ENCODE assay signal across 26 cellular contexts in genomic region chr4:122953924-122954323, GRCh38. TPM values are rescaled to one million over a fixed set of nuclear protein-coding genes. Genes with fewer than 3 reads are reported as not detected.
A peak's percentile ranks its signal among the peaks of the same experiment; 100 is the strongest.
DNase-seq lines count a peak whose midpoint lies in the region; ATAC-seq, FAIRE-seq and TF ChIP-seq lines count a peak whose summit lies in the region.
"Had no signal": no experiment of that assay in that cellular context is flagged by ENCODE, and none has a peak within 500 bp of the region (broad histone marks: within the 10 kb centered on the region; RNA-seq: fewer than 3 reads in every experiment).

No MANE protein-coding gene starts in this region.

- no peak overlapping the region for H3K27ac ChIP-seq in GM23338 (ENCODE audit: low read depth)
- H3K27ac ChIP-seq in H1 (ENCODE audit: low read depth, low read length), result no peak overlapping the region
- no peak overlapping the region for H3K27ac ChIP-seq in mesenchymal stem cell (ENCODE audit: low read length, poor library complexity, severe bottlenecking)
- H3K27ac ChIP-seq: BLaER1 had no signal

- no peak overlapping the region for H4K5ac ChIP-seq in H1 (ENCODE audit: insufficient read length, low read depth, low read length)

- H3K18ac ChIP-seq in H1 (ENCODE audit: extremely low read depth, low read length), result no peak overlapping the region
- no peak overlapping the region for H3K18ac ChIP-seq in mesenchymal stem cell (ENCODE audit: low read depth in 1 of 2, low read length in 2 of 2)

- H2AFZ ChIP-seq in GM23338 (no peak overlapping the region), H1 (ENCODE audit: low read length) (no peak overlapping the region), mesenchymal stem cell (ENCODE audit: low read depth, low read length) (no peak overlapping the region)

- TF ChIP-seq EP300 in H1 (IDR thresholded peaks at IDR 0.05; ENCODE audit: borderline replicate concordance in 1 of 2, low read depth in 2 of 2, low read length in 2 of 2), result no peak

- H3K36me3 Mint-ChIP-seq in GM23338 (ENCODE audit: low read depth), result peaks cover 40% of the 10 kb centered on the region
- peaks cover 35% of the 10 kb centered on the region for H3K36me3 Mint-ChIP-seq in HFFc6 (ENCODE audit: low read depth)
- H3K36me3 Mint-ChIP-seq in naive thymus-derived CD8-positive, alpha-beta T cell, result peaks cover 14 to 71% (median 46%) of the 10 kb centered on the region in 3 donors

- CTCF ChIA-PET in H1 (lab: Charles Lee; ENCODE audit: partially characterized antibody), result interaction anchor here (0.6 to 1.9 kb wide), 10 partner anchors 8 to 407 kb away, joined by 3 to 4 read pairs (median 3); no protein-coding TSS in a partner anchor

- H3K79me1 ChIP-seq in H1 (ENCODE audit: low read depth, low read length), result no peaks in the 10 kb centered on the region
- H3K79me1 ChIP-seq in mesenchymal stem cell (replicated peaks; ENCODE audit: low read length, poor library complexity, severe bottlenecking), result peaks cover 3% of the 10 kb centered on the region

- no peak overlapping the region for H4K8ac ChIP-seq in H1 (ENCODE audit: extremely low read depth, insufficient read depth, low read length)
- no peak overlapping the region for H4K8ac ChIP-seq in mesenchymal stem cell (ENCODE audit: low read length)

- no peak for FAIRE-seq in H1 (lab: Jason Lieb, UNC)
- FAIRE-seq: A204.1, G401.6, GM12891, GM19239 had no signal

- H3K36me3 ChIP-seq in GM23338 (ENCODE audit: insufficient read depth) (no peaks in the 10 kb centered on the region; the same call in 1 of the 2 replicates), H1 (ENCODE audit: control insufficient read depth in 2 of 4, insufficient read depth in 4 of 4, low read length in 3 of 4) (peaks cover 6 to 37% (median 31%) of the 10 kb centered on the region in 4 experiments; a peak in 6 of 8 replicates), mesenchymal stem cell (ENCODE audit: control insufficient read depth in 1 of 2, insufficient read depth in 2 of 2, low read depth in 1 of 2, low read length in 2 of 2) (peaks cover 42 to 51% of the 10 kb centered on the region in 2 experiments)

- POLR2A ChIA-PET in H1 (lab: Charles Lee; ENCODE audit: partially characterized antibody), result interaction anchor here (0.8 kb wide), 1 partner anchor 337 kb away, joined by 4 read pairs; no protein-coding TSS in a partner anchor
- POLR2A ChIA-PET in naive thymus-derived CD8-positive, alpha-beta T cell (lab: Charles Lee), result no interaction called here

- no peaks in the 10 kb centered on the region for H3F3A ChIP-seq in GM23338 (replicated peaks; ENCODE audit: low read depth)

- H3K27me3 Mint-ChIP-seq in GM23338 (ENCODE audit: insufficient read depth, low read depth, poor library complexity) (peaks cover 5% of the 10 kb centered on the region), HFFc6 (ENCODE audit: insufficient read depth) (peaks cover 2% of the 10 kb centered on the region; the same call in 1 of the 2 replicates)
- no peaks in the 10 kb centered on the region for H3K27me3 Mint-ChIP-seq in naive thymus-derived CD8-positive, alpha-beta T cell
- H3K27me3 Mint-ChIP-seq: CD4-positive, alpha-beta memory T cell; CD4-positive, CD25-positive, alpha-beta regulatory T cell had no signal

- peak; percentile 19 to 53; a peak in 3 of 4 replicates for TF ChIP-seq CTCF in GM23338 (conservative IDR thresholded peaks at IDR 0.05; ENCODE audit: low read depth in 2 of 2)
- TF ChIP-seq CTCF in HFFc6 (IDR thresholded peaks at IDR 0.05), result 0 out of 2 replicates have a peak, but pooled peaks have one; percentile 8
- peak; percentile 20 to 56 (median 32); a peak in 3 of 4 replicates for TF ChIP-seq CTCF in H1 (IDR thresholded peaks at IDR 0.05; ENCODE audit: control extremely low read depth in 1 of 3, insufficient read depth in 1 of 3, low read depth in 1 of 3, low read length in 3 of 3)

- no peak for TF ChIP-seq POLR2A in H1 (IDR thresholded peaks at IDR 0.05; ENCODE audit: control extremely low read depth in 1 of 2, low read depth in 2 of 2, low read length in 2 of 2)

- H3K4me1 ChIP-seq in GM23338 (ENCODE audit: insufficient read depth), result no peaks in the 10 kb centered on the region
- H3K4me1 ChIP-seq in H1 (replicated peaks in 1 of 4; ENCODE audit: control insufficient read depth in 3 of 4, insufficient read depth in 4 of 4, low read length in 3 of 4), result no peaks in the 10 kb centered on the region
- no peaks in the 10 kb centered on the region for H3K4me1 ChIP-seq in mesenchymal stem cell (ENCODE audit: control insufficient read depth, insufficient read depth, low read depth, low read length)
- H3K4me1 ChIP-seq: BE2C, BLaER1 had no signal

- H3K27ac Mint-ChIP-seq in GM23338, result no peak overlapping the region
- no peak overlapping the region for H3K27ac Mint-ChIP-seq in HFFc6
- H3K27ac Mint-ChIP-seq in naive thymus-derived CD8-positive, alpha-beta T cell, result peak overlapping the region in 1 of 10 donors; percentile 44
- H3K27ac Mint-ChIP-seq: CD14-positive monocyte; CD4-positive, alpha-beta memory T cell; CD4-positive, CD25-positive, alpha-beta regulatory T cell; CD8-positive, alpha-beta memory T cell had no signal

- no peak overlapping the region for H3K23ac ChIP-seq in H1 (ENCODE audit: insufficient read length)
- no peak overlapping the region for H3K23ac ChIP-seq in mesenchymal stem cell (ENCODE audit: low read length in 2 of 2)

- H4K91ac ChIP-seq in H1 (replicated peaks; ENCODE audit: insufficient read length, low read length) (no peak overlapping the region), mesenchymal stem cell (ENCODE audit: low read length) (peak overlapping the region; percentile 72)

- ATAC-seq in GM23338, result peak; percentile 46
- ATAC-seq in naive thymus-derived CD8-positive, alpha-beta T cell, result no peak

- no peaks in the 10 kb centered on the region for H4K20me1 ChIP-seq in GM23338 (replicated peaks; ENCODE audit: insufficient read depth)
- peaks cover 0 to 6% of the 10 kb centered on the region in 2 experiments for H4K20me1 ChIP-seq in H1 (replicated peaks in 1 of 2; ENCODE audit: control insufficient read depth in 1 of 2, insufficient read depth in 2 of 2, low read length in 2 of 2)
- H4K20me1 ChIP-seq: BLaER1 had no signal

- H3K27me3 ChIP-seq in GM23338 (ENCODE audit: insufficient read depth) (no peaks in the 10 kb centered on the region), H1 (replicated peaks in 1 of 4; ENCODE audit: control insufficient read depth in 3 of 4, extremely low read depth in 1 of 4, insufficient read depth in 3 of 4, low read length in 3 of 4) (no peaks in the 10 kb centered on the region), mesenchymal stem cell (ENCODE audit: control insufficient read depth in 1 of 2, insufficient read depth in 1 of 2, low read length in 2 of 2) (no peaks in the 10 kb centered on the region)
- H3K27me3 ChIP-seq: BE2C, BLaER1 had no signal

- H3K4ac ChIP-seq in H1 (replicated peaks; ENCODE audit: insufficient read length, low read depth, low read length), result no peak overlapping the region
- no peak overlapping the region for H3K4ac ChIP-seq in mesenchymal stem cell (ENCODE audit: low read depth in 1 of 2, low read length in 2 of 2)

- H2BK12ac ChIP-seq in H1 (ENCODE audit: low read depth, low read length) (no peak overlapping the region), mesenchymal stem cell (ENCODE audit: low read length in 2 of 2) (no peak overlapping the region)

- H3K56ac ChIP-seq in H1 (replicated peaks; ENCODE audit: insufficient read length, low read depth, low read length), result no peak overlapping the region

- 82% methylated on average over 3 of the region's 3 CpGs; no CpG with 5 or more reads in 1 of the 2 experiments for WGBS in H1 (ENCODE audit: extremely low coverage in 1 of 2, insufficient coverage in 1 of 2, insufficient read length in 1 of 2, insufficient replicate concordance in 2 of 2, low coverage in 1 of 2, low lambda C conversion rate in 2 of 2, missing lambda C conversion rate in 1 of 2), 2 experiments
- 100% methylated on average over 2 of the region's 3 CpGs for WGBS in mesenchymal stem cell

- no peak overlapping the region for H3K14ac ChIP-seq in H1 (ENCODE audit: insufficient read length)
- peak overlapping the region in 1 of 2 experiments; percentile 37 for H3K14ac ChIP-seq in mesenchymal stem cell (ENCODE audit: low read length in 2 of 2)

- H3K4me2 ChIP-seq in GM23338 (no peak overlapping the region), H1 (ENCODE audit: insufficient read depth in 1 of 2, low read depth in 2 of 2, low read length in 2 of 2) (no peak overlapping the region), mesenchymal stem cell (ENCODE audit: low read length, poor library complexity, severe bottlenecking) (no peak overlapping the region)
- H3K4me2 ChIP-seq: BLaER1 had no signal

- no peak for DNase-seq in GM23338 (ENCODE audit: low spot score)
- no peak for DNase-seq in HFFc6
- no peak for DNase-seq in H1 (ENCODE audit: low read depth in 1 of 2, low spot score in 2 of 2)
- no peak for DNase-seq in mesenchymal stem cell
- DNase-seq in inferior parietal cortex (ENCODE audit: extremely low spot score), result no peak
- no peak for DNase-seq in naive thymus-derived CD8-positive, alpha-beta T cell
- DNase-seq in DMS79 (lab: John Stamatoyannopoulos, UW), result no peak
- DNase-seq: 8988T; ACHN; BE2C; C1 segment of cervical spinal cord; CD4-positive, alpha-beta memory T cell; CD4-positive, CD25-positive, alpha-beta regulatory T cell; CD8-positive, alpha-beta memory T cell; COR-L47; DMS 273 treated with DMSO at 0.1 percent for 48 hours; DMS153; DMS53; DMS79 treated with DMSO at 0.1 percent for 48 hours; GF-D8 had no signal

- H3K4me3 Mint-ChIP-seq in GM23338 (no peak overlapping the region), HFFc6 (no peak overlapping the region)
- H3K4me3 Mint-ChIP-seq in naive thymus-derived CD8-positive, alpha-beta T cell, result no peak overlapping the region
- H3K4me3 Mint-ChIP-seq: CD14-positive monocyte; CD4-positive, alpha-beta memory T cell; CD4-positive, CD25-positive, alpha-beta regulatory T cell; CD8-positive, alpha-beta memory T cell had no signal

- H2BK5ac ChIP-seq in H1 (ENCODE audit: low read depth, low read length) (no peak overlapping the region), mesenchymal stem cell (ENCODE audit: low read depth, low read length, poor library complexity, severe bottlenecking) (no peak overlapping the region)

- H3K9ac ChIP-seq in H1 (replicated peaks in 1 of 4; ENCODE audit: extremely low read depth in 1 of 4, low read depth in 3 of 4, low read length in 3 of 4), result no peak overlapping the region
- H3K9ac ChIP-seq in mesenchymal stem cell (ENCODE audit: low read length), result no peak overlapping the region
- H3K9ac ChIP-seq: BLaER1 had no signal

- H3K4me1 Mint-ChIP-seq in GM23338 (no peaks in the 10 kb centered on the region), HFFc6 (ENCODE audit: low read depth) (no peaks in the 10 kb centered on the region)
- peaks cover 0 to 2% (median under 1%) of the 10 kb centered on the region in 4 donors for H3K4me1 Mint-ChIP-seq in naive thymus-derived CD8-positive, alpha-beta T cell
- H3K4me1 Mint-ChIP-seq: CD14-positive monocyte; CD4-positive, alpha-beta memory T cell; CD8-positive, alpha-beta memory T cell had no signal

- H2AK5ac ChIP-seq in H1 (ENCODE audit: low read depth, low read length) (no peak overlapping the region), mesenchymal stem cell (ENCODE audit: low read length, severe bottlenecking) (no peak overlapping the region)

- H3K9me3 Mint-ChIP-seq in GM23338, result no peaks in the 10 kb centered on the region
- no peaks in the 10 kb centered on the region for H3K9me3 Mint-ChIP-seq in HFFc6
- H3K9me3 Mint-ChIP-seq in naive thymus-derived CD8-positive, alpha-beta T cell, result no peaks in the 10 kb centered on the region
- H3K9me3 Mint-ChIP-seq: CD4-positive, CD25-positive, alpha-beta regulatory T cell; CD8-positive, alpha-beta memory T cell had no signal

- H3K4me3 ChIP-seq in GM23338 (no peak overlapping the region), H1 (ENCODE audit: extremely low read depth in 1 of 4, insufficient read depth in 2 of 4, low read depth in 3 of 4, low read length in 4 of 4) (no peak overlapping the region), mesenchymal stem cell (ENCODE audit: insufficient read depth in 1 of 2, low read depth in 1 of 2, low read length in 2 of 2) (no peak overlapping the region)
- H3K4me3 ChIP-seq: BLaER1 had no signal

- H2BK15ac ChIP-seq in H1 (ENCODE audit: low read length) (no peak overlapping the region), mesenchymal stem cell (ENCODE audit: low read depth, poor library complexity, severe bottlenecking) (peak overlapping the region; percentile 8)

- TF ChIP-seq RAD21 in H1 (IDR thresholded peaks at IDR 0.05 in 1 of 2, conservative IDR thresholded peaks at IDR 0.05 in 1 of 2; ENCODE audit: low read depth in 2 of 2, low read length in 2 of 2), result peak; percentile 27 to 41

- peaks cover 5% of the 10 kb centered on the region; the same call in 1 of the 2 replicates for H3K9me2 ChIP-seq in GM23338 (ENCODE audit: insufficient read depth)

- no peak overlapping the region for H2BK120ac ChIP-seq in H1 (replicated peaks; ENCODE audit: low read depth, low read length)
- H2BK120ac ChIP-seq in mesenchymal stem cell (ENCODE audit: low read depth, low read length), result no peak overlapping the region

- H3K79me2 ChIP-seq in GM23338 (replicated peaks; ENCODE audit: insufficient read depth) (no peaks in the 10 kb centered on the region), H1 (ENCODE audit: control insufficient read depth in 1 of 2, insufficient read depth in 2 of 2, low read length in 2 of 2) (0 out of 4 replicates have a peak, but pooled peaks cover 0 to 2% of the 10 kb centered on the region in 2 experiments)

- no peak overlapping the region for H2BK20ac ChIP-seq in H1 (ENCODE audit: low read length)

- H3K9me3 ChIP-seq in H1 (ENCODE audit: insufficient read depth in 2 of 2, low read depth in 1 of 2, low read length in 1 of 2), result no peaks in the 10 kb centered on the region
- no peaks in the 10 kb centered on the region for H3K9me3 ChIP-seq in mesenchymal stem cell (ENCODE audit: control insufficient read depth, low read length)
- H3K9me3 ChIP-seq: BE2C, BLaER1 had no signal

- no peaks in the 10 kb centered on the region for H3K23me2 ChIP-seq in H1 (ENCODE audit: low read depth, low read length)

RNA-seq across cellular contexts. Expression of gene NUDT6, which starts 31.5 kb away (rescaled TPM):
- 4.4 and 4.9 TPM in 2 replicates for total RNA-seq in GM23338 (2014; rRNA removed; shearing (Covaris generic))
- polyA plus RNA-seq in GM23338 (2016; fragmentation: Nextera tagmentation; extraction: Ambion mirVana) (9.1 TPM in 2 replicates), H1 (2011; rRNA removed) (11.1 and 12.4 TPM in 2 replicates)
- 1 to 10 TPM; 1.9 to 4.4 (median 3.5) TPM for total RNA-seq in HFFc6 (2021; fragmentation: NEBNext Ultra II Directional; extraction: Animal tissue kit (Norgen Biotek cat#: 25700))
- total RNA-seq in H1 (2021; fragmentation: NEBNext Ultra II Directional; extraction: Animal tissue kit (Norgen Biotek cat#: 25700)), result 4.9 and 5.0 TPM in 2 replicates
- 9.8 TPM for polyA plus RNA-seq in H1 (2011; cell fraction: cytosol; rRNA removed)
- 6.1 TPM for polyA plus RNA-seq in H1 (2011; cell fraction: nucleus; rRNA removed)
- 8.3 to 11.6 TPM (median 9.6 TPM) in 4 replicates for polyA plus RNA-seq in H1 (2012, experiment 1 of 2)
- polyA plus RNA-seq in H1 (2012, experiment 2 of 2), result 2.4 TPM
- polyA plus RNA-seq in H1 (2013, experiment 1 of 2), result 4.4 TPM
- 4.0 TPM for polyA plus RNA-seq in H1 (2013, experiment 2 of 2)
- polyA minus RNA-seq in H1 (2011; rRNA and poly(A)+ RNA removed), result 2.6 and 2.9 TPM in 2 replicates
- 1.3 TPM for polyA minus RNA-seq in H1 (2011; cell fraction: cytosol; rRNA and poly(A)+ RNA removed)
- polyA minus RNA-seq in H1 (2011; cell fraction: nucleus; rRNA and poly(A)+ RNA removed), result 9.8 TPM
- polyA plus RNA-seq in mesenchymal stem cell (2013, experiment 1 of 2), result 6.2 TPM
- 5.9 TPM for polyA plus RNA-seq in mesenchymal stem cell (2013, experiment 2 of 2)
- 1 to 10 TPM; 3.1 TPM for total RNA-seq in naive thymus-derived CD8-positive, alpha-beta T cell
- 1 to 10 TPM; 2.5 to 3.1 (median 2.9) TPM for polyA plus RNA-seq in naive thymus-derived CD8-positive, alpha-beta T cell
